Comparison of ENCODE assay signal across 9 cellular contexts in genomic region chr2:208064220-208064951, GRCh38. TPM values are rescaled to one million over a fixed set of nuclear protein-coding genes. Genes with fewer than 3 reads are reported as not detected.
DNase-seq lines count a peak whose midpoint lies in the region; ATAC-seq lines count a peak whose summit lies in the region.
"Had no signal": no experiment of that assay in that cellular context is flagged by ENCODE, and none has a peak within 500 bp of the region (broad histone marks: within the 10 kb centered on the region; RNA-seq: fewer than 3 reads in every experiment).

No MANE protein-coding gene starts in this region.

- peaks cover 0 to 9% (median 0%) of the 10 kb centered on the region in 5 donors for H3K27me3 Mint-ChIP-seq in naive thymus-derived CD4-positive, alpha-beta T cell

- H3K27ac ChIP-seq in naive thymus-derived CD4-positive, alpha-beta T cell (ENCODE audit: low read depth, low read length) = no peak overlapping the region

- H3K9me3 Mint-ChIP-seq in naive thymus-derived CD4-positive, alpha-beta T cell = no peaks in the 10 kb centered on the region

- peak; percentile 50 for DNase-seq in SK-MEL-5 (ENCODE audit: low read depth, low spot score)
- DNase-seq in naive thymus-derived CD4-positive, alpha-beta T cell = no peak
- DNase-seq in RPMI8226 = no peak
- DNase-seq in NCI-H1092 (lab: John Stamatoyannopoulos, UW) = no peak
- no peak for DNase-seq in activated naive CD4-positive, alpha-beta T cell treated with Interleukin-2 at 50 U/mL for 16 hours
- DNase-seq in NCI-H187 (lab: John Stamatoyannopoulos, UW) = no peak
- DNase-seq: NCI-H1436 had no signal

- no peaks in the 10 kb centered on the region for H3K27me3 ChIP-seq in naive thymus-derived CD4-positive, alpha-beta T cell (ENCODE audit: control insufficient read depth in 2 of 2, insufficient read depth in 2 of 2, low read length in 2 of 2)

- no peaks in the 10 kb centered on the region for H3K36me3 ChIP-seq in naive thymus-derived CD4-positive, alpha-beta T cell (ENCODE audit: control insufficient read depth in 2 of 3, insufficient read depth in 3 of 3, low read length in 3 of 3)

- no peak overlapping the region for H3K27ac Mint-ChIP-seq in naive thymus-derived CD4-positive, alpha-beta T cell

- intact Hi-C loops in naive thymus-derived CD4-positive, alpha-beta T cell (cut with micrococcal nuclease) = no loop called here

- CTCF ChIA-PET in naive thymus-derived CD4-positive, alpha-beta T cell (lab: Charles Lee) = no interaction called here

- H3K4me1 ChIP-seq in naive thymus-derived CD4-positive, alpha-beta T cell (ENCODE audit: control insufficient read depth in 2 of 2, insufficient read depth in 2 of 2, low read length in 2 of 2) = no peaks in the 10 kb centered on the region

- POLR2A ChIA-PET in naive thymus-derived CD4-positive, alpha-beta T cell (lab: Charles Lee) = no interaction called here

- in situ Hi-C loops in SK-MEL-5 (cut with HindIII; ENCODE audit: low pct_unique_long_range_greater_than_20kb, low sequenced_read_pairs) = no loop called here

- no peaks in the 10 kb centered on the region for H3K36me3 Mint-ChIP-seq in naive thymus-derived CD4-positive, alpha-beta T cell

- H3K4me3 ChIP-seq in naive thymus-derived CD4-positive, alpha-beta T cell (ENCODE audit: low read length) = no peak overlapping the region

- H3K9me3 ChIP-seq in naive thymus-derived CD4-positive, alpha-beta T cell (ENCODE audit: control insufficient read depth in 2 of 3, low read length in 3 of 3) = no peaks in the 10 kb centered on the region

- no peak overlapping the region for H3K4me3 Mint-ChIP-seq in naive thymus-derived CD4-positive, alpha-beta T cell

- H3K4me1 Mint-ChIP-seq in naive thymus-derived CD4-positive, alpha-beta T cell = no peaks in the 10 kb centered on the region

- peak; percentile 97 for ATAC-seq in GM18909 (IDR thresholded peaks at IDR 0.05; ENCODE audit: poor library complexity, unreplicated experiment)
- ATAC-seq in HG03064 (IDR thresholded peaks at IDR 0.05; ENCODE audit: low read depth, unreplicated experiment) = peak; percentile 96
- peak; percentile 34 for ATAC-seq in naive thymus-derived CD4-positive, alpha-beta T cell

RNA-seq across cellular contexts. Expression of gene PLEKHM3, which starts 39.1 kb away (rescaled TPM):
- total RNA-seq in SK-MEL-5 (2014; rRNA removed; shearing (Covaris generic)) = 3.2 and 4.4 TPM in 2 replicates
- polyA plus RNA-seq in SK-MEL-5 (2015; cell fraction: cytosol; rRNA removed) = 4.5 and 5.8 TPM in 2 replicates
- polyA plus RNA-seq in SK-MEL-5 (2015; cell fraction: nucleus; rRNA removed) = 3.6 and 3.7 TPM in 2 replicates
- total RNA-seq in naive thymus-derived CD4-positive, alpha-beta T cell = 10 to 100 TPM in 4 of 5 experiments, 1 to 10 TPM in 1; 6.1 to 19.4 (median 15.5) TPM
- 1 to 10 TPM; 3.8 to 5.4 TPM for polyA plus RNA-seq in naive thymus-derived CD4-positive, alpha-beta T cell

RNA-seq across cellular contexts. Expression of gene CRYGD, which starts 59.9 kb away (rescaled TPM):
- total RNA-seq in SK-MEL-5 (2014; rRNA removed; shearing (Covaris generic)) = not detected in 2 replicates
- polyA plus RNA-seq in SK-MEL-5 (2015; cell fraction: cytosol; rRNA removed) = not detected in 2 replicates
- not detected in 2 replicates for polyA plus RNA-seq in SK-MEL-5 (2015; cell fraction: nucleus; rRNA removed)
- not detected for total RNA-seq in naive thymus-derived CD4-positive, alpha-beta T cell
- not detected for polyA plus RNA-seq in naive thymus-derived CD4-positive, alpha-beta T cell

Comparison
In these comparisons a context has a peak if more than half of its experiments do, and no peak if none do; other contexts are left out.
1. ATAC-seq: peak in every context shown above with its lines; median percentile 97 in GM18909; 96 in HG03064; 34 in naive thymus-derived CD4-positive, alpha-beta T cell.